ENCODE assay signal across 17 cellular contexts in the genomic region with DNA sequence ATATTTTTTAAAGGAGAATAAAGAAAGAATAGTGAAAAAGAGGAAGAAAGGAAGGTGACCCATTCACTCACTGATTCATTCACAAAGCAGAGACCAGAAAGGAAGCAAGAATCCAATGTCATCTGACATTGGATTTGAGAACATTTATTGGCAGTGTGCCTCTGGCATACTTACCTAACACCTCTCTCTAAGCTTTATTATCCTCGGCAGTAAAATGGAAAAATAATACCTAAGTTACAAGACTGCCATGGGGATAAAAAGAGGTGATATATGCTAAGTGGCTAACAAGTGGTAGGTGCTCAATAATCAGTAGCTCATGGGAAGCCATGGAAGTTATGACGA. TPM values are rescaled to one million over a fixed set of nuclear protein-coding genes. Genes with fewer than 3 reads are reported as not detected.
A peak's percentile ranks its signal among the peaks of the same experiment; 100 is the strongest.
DNase-seq lines count a peak whose midpoint lies in the region; ATAC-seq and TF ChIP-seq lines count a peak whose summit lies in the region.
"Had no signal": no experiment of that assay in that cellular context is flagged by ENCODE, and none has a peak within 500 bp of the region (broad histone marks: within the 10 kb centered on the region; RNA-seq: fewer than 3 reads in every experiment).

No MANE protein-coding gene starts in this region.

- H3K9me3 ChIP-seq in hepatocyte (ENCODE audit: low read depth) (no peaks in the 10 kb centered on the region), psoas muscle (no peaks in the 10 kb centered on the region), spleen (no peaks in the 10 kb centered on the region)
- H3K9me3 ChIP-seq: left lung, thoracic aorta had no signal

- H3K4me1 ChIP-seq in hepatocyte (ENCODE audit: insufficient read depth) (peaks cover 20% of the 10 kb centered on the region), psoas muscle (peaks cover 38% of the 10 kb centered on the region), spleen (no peaks in the 10 kb centered on the region)

- intact Hi-C loops in psoas muscle (cut with DNase I): loop anchor here (5.0 kb wide), 2 partner anchors 39 to 44 kb away; a partner anchor contains a TSS
- intact Hi-C loops in spleen (cut with DNase I; ENCODE audit: low total_unique reads): no loop called here

- H3K9me2 ChIP-seq in hepatocyte (replicated peaks; ENCODE audit: insufficient read depth): no peaks in the 10 kb centered on the region

- H3K36me3 ChIP-seq in hepatocyte (replicated peaks; ENCODE audit: insufficient read depth, low read depth) (no peaks in the 10 kb centered on the region), psoas muscle (ENCODE audit: insufficient read depth in 1 of 2, low read depth in 1 of 2) (no peaks in the 10 kb centered on the region), spleen (no peaks in the 10 kb centered on the region)
- H3K36me3 ChIP-seq: left lung, thoracic aorta had no signal

- ATAC-seq in psoas muscle: peak in 2 of 4 donors; percentile 19 to 56

- H2AFZ ChIP-seq in hepatocyte: no peak overlapping the region

- no peak overlapping the region for H3K4me3 ChIP-seq in hepatocyte
- H3K4me3 ChIP-seq in psoas muscle: no peak overlapping the region
- H3K4me3 ChIP-seq in spleen: no peak overlapping the region
- H3K4me3 ChIP-seq: left lung, thoracic aorta had no signal

- H4K20me1 ChIP-seq in hepatocyte (ENCODE audit: insufficient read depth, poor library complexity, severe bottlenecking): no peaks in the 10 kb centered on the region

- no peak for TF ChIP-seq POLR2A in spleen (IDR thresholded peaks at IDR 0.05)

- no peaks in the 10 kb centered on the region for H3K79me2 ChIP-seq in hepatocyte

- 61% methylated on average over 2 of the region's 2 CpGs for WGBS in hepatocyte (ENCODE audit: low lambda C conversion rate, missing lambda C conversion rate)
- 11 to 31% (median 19%) methylated on average over 2 of the region's 2 CpGs for WGBS in psoas muscle, 3 donors
- WGBS in spleen, 5 donors: 65 to 85% (median 72%) methylated on average over 2 of the region's 2 CpGs

- H3K27ac ChIP-seq in caudate nucleus (ENCODE audit: low read depth, low read length) (peak overlapping the region; percentile 23), hepatocyte (peak overlapping the region; percentile 91), psoas muscle (peak overlapping the region; percentile 84), spleen (no peak overlapping the region)
- H3K27ac ChIP-seq: left lung, thoracic aorta had no signal

- H3K4me2 ChIP-seq in hepatocyte: peak overlapping the region; percentile 37

- TF ChIP-seq CTCF in hepatocyte (IDR thresholded peaks at IDR 0.05; ENCODE audit: poor library complexity): no peak
- no peak for TF ChIP-seq CTCF in psoas muscle (IDR thresholded peaks at IDR 0.05)
- no peak for TF ChIP-seq CTCF in spleen (IDR thresholded peaks at IDR 0.05 in 8 of 11, conservative IDR thresholded peaks at IDR 0.05 in 3 of 11)

- no peaks in the 10 kb centered on the region for H3K27me3 ChIP-seq in hepatocyte
- no peaks in the 10 kb centered on the region for H3K27me3 ChIP-seq in psoas muscle (ENCODE audit: insufficient read depth in 3 of 3, low read length in 2 of 3)
- no peaks in the 10 kb centered on the region for H3K27me3 ChIP-seq in spleen (replicated peaks in 1 of 7)
- H3K27me3 ChIP-seq: left lung had no signal

- DNase-seq in H4 (ENCODE audit: low spot score) (peak; percentile 12), caudate nucleus (lab: John Stamatoyannopoulos, UW) (peak in 1 of 61 donors; percentile 21), hepatocyte (ENCODE audit: low spot score) (peak; percentile 19), psoas muscle (no peak), spleen (no peak), foreskin melanocyte (no peak), D341Med (ENCODE audit: low spot score) (no peak)
- DNase-seq in stimulated activated CD4-positive, alpha-beta T cell treated with anti-CD3 and anti-CD28 coated beads, Interleukin-4, amount 100 ng/mL, for 1 hour: no peak
- DNase-seq: activated CD4-positive, alpha-beta T cell treated with anti-CD3 and anti-CD28 coated beads for 1 hour; activated naive CD8-positive, alpha-beta T cell treated with anti-CD3 and anti-CD28 coated beads for 36 hours; dermis blood vessel endothelial cell; DMS153; NCI-H1694; NCI-H446 had no signal

RNA-seq across cellular contexts. Expression of a gene that starts 41.6 kb away (rescaled TPM):
- 0.94 and 2.4 TPM in 2 replicates for total RNA-seq in H4 (2014; rRNA removed; shearing (Covaris generic))
- total RNA-seq in hepatocyte: 16.6 and 18.7 TPM in 2 replicates
- 4.2 and 6.7 TPM in 2 replicates for polyA plus RNA-seq in hepatocyte
- 10 to 100 TPM in 3 of 4 donors, 1 to 10 TPM in 1; 7.8 to 89.3 (median 53.0) TPM for total RNA-seq in psoas muscle
- 10 to 100 TPM; 13.0 to 64.3 (median 33.1) TPM for polyA plus RNA-seq in psoas muscle
- total RNA-seq in spleen: 1 to 10 TPM in 6 of 7 donors, under 1 TPM in 1; 0.88 to 7.3 (median 3.7) TPM
- under 1 TPM; 0.32 to 0.63 (median 0.53) TPM for polyA plus RNA-seq in spleen
- total RNA-seq: activated naive CD8-positive, alpha-beta T cell treated with anti-CD3 and anti-CD28 coated beads for 36 hours; activated T-helper 1 cell treated with anti-CD3 and anti-CD28 coated beads, Interleukin-12 subunit alpha, Interleukin-12 subunit beta, Interleukin-2, Interleukin-4 antibody, amounts not matched to agents 30 ng/mL and 10 ng/mL and 1 ng/mL, durations not matched to agents 14 hours and 24 hours and 36 hours had no signal

Comparison
In these comparisons a context has a peak if more than half of its experiments do, and no peak if none do; other contexts are left out.
1. DNase-seq: peak in H4 (single experiment) and hepatocyte (single experiment); none in psoas muscle (0 of 2), spleen (single experiment), foreskin melanocyte (single experiment), D341Med (single experiment) and stimulated activated CD4-positive, alpha-beta T cell treated with anti-CD3 and anti-CD28 coated beads, Interleukin-4, amount 100 ng/mL, for 1 hour (single experiment).
2. H3K27ac ChIP-seq: peak in caudate nucleus (single experiment), hepatocyte (single experiment) and psoas muscle (single experiment); none in spleen (0 of 8).